ENCODE assay signal across 8 cellular contexts in genomic region chr12:109092484-109093021, GRCh38. TPM values are rescaled to one million over a fixed set of nuclear protein-coding genes. Genes with fewer than 3 reads are reported as not detected.
DNase-seq lines count a peak whose midpoint lies in the region; ATAC-seq, FAIRE-seq and TF ChIP-seq lines count a peak whose summit lies in the region.

No MANE protein-coding gene starts in this region.

- TF ChIP-seq CTCF in A673 (conservative IDR thresholded peaks at IDR 0.05; ENCODE audit: low read depth, low read length) (no peak), HL-60 (IDR thresholded peaks at IDR 0.05; ENCODE audit: insufficient read depth, low read length) (no peak), K562 (IDR thresholded peaks at IDR 0.05 in 2 of 3, conservative IDR thresholded peaks at IDR 0.05 in 1 of 3; ENCODE audit: insufficient read depth in 2 of 3, low read depth in 1 of 3, low read length in 3 of 3) (no peak)

- H3K9me3 ChIP-seq in A673 (ENCODE audit: low read depth, low read length, poor library complexity, severe bottlenecking) (no peaks in the 10 kb centered on the region), K562 (replicated peaks; ENCODE audit: control insufficient read depth, insufficient read depth, low read depth, low read length) (no peaks in the 10 kb centered on the region), mucosa of stomach (ENCODE audit: control insufficient read depth, low read length) (no peaks in the 10 kb centered on the region)

- DNase-seq in A673 (ENCODE audit: low spot score) (peak; percentile 28), HL-60 (ENCODE audit: low read depth in 1 of 2, low spot score in 1 of 2) (peak in 1 of 2 experiments; percentile 43), K562 (ENCODE audit: extremely low read depth in 1 of 4, low spot score in 3 of 4) (peak in 1 of 4 experiments; percentile 47), posterior cingulate gyrus (no peak)

- H3K4me2 ChIP-seq in K562 (ENCODE audit: insufficient read depth, low read length), result peak overlapping the region; percentile 94

- CTCF ChIA-PET in A673 (lab: Charles Lee) (no interaction called here), K562 (lab: Yijun Ruan, JAX; ENCODE audit: low intra/inter-chr PET ratio) (interaction anchor here (1.2 to 1.5 kb wide), 4 partner anchors 428 to 529 kb away, joined by 3 to 8 read pairs (median 5); no protein-coding TSS in a partner anchor)

- TF ChIP-seq RAD21 in K562 (CRISPR knock-in tag; conservative IDR thresholded peaks at IDR 0.05 in 1 of 2, IDR thresholded peaks at IDR 0.05 in 1 of 2), result no peak

- no peak for TF ChIP-seq POLR2A in K562 (conservative IDR thresholded peaks at IDR 0.05)

- ATAC-seq in K562 (peak; percentile 7; the same call in 2 of the 3 replicates), HG02885 (IDR thresholded peaks at IDR 0.05; ENCODE audit: poor library complexity, unreplicated experiment) (no peak), HG02973 (IDR thresholded peaks at IDR 0.05; ENCODE audit: unreplicated experiment) (no peak), HG03342 (IDR thresholded peaks at IDR 0.05; ENCODE audit: unreplicated experiment) (no peak)

- H3K27ac ChIP-seq in A673 (ENCODE audit: low read depth, low read length, poor library complexity, severe bottlenecking) (peak overlapping the region; percentile 55), HL-60 (replicated peaks) (peak overlapping the region; percentile 59), K562 (ENCODE audit: extremely low read depth, low read depth, low read length) (peak overlapping the region; percentile 75)

- H3K4me3 ChIP-seq in A673 (ENCODE audit: low read depth, low read length, poor library complexity, severe bottlenecking) (peak overlapping the region; percentile 48), HL-60 (replicated peaks; ENCODE audit: insufficient read depth, low read length) (peak overlapping the region; percentile 54), K562 (peak overlapping the region; percentile 47), mucosa of stomach (ENCODE audit: low read length) (peak overlapping the region; percentile 56)

- peak; percentile 32 for FAIRE-seq in K562 (lab: Jason Lieb, UNC)

- TF ChIP-seq EP300 in K562 (IDR thresholded peaks at IDR 0.05; ENCODE audit: low read length), result no peak

- no peaks in the 10 kb centered on the region for H3K27me3 ChIP-seq in A673 (replicated peaks; ENCODE audit: insufficient read depth, low read depth, low read length, poor library complexity)
- no peaks in the 10 kb centered on the region for H3K27me3 ChIP-seq in HL-60 (ENCODE audit: insufficient read depth, poor library complexity, severe bottlenecking)
- H3K27me3 ChIP-seq in K562 (ENCODE audit: control insufficient read depth in 2 of 2, insufficient read depth in 2 of 2, low read length in 2 of 2), result no peaks in the 10 kb centered on the region
- H3K27me3 ChIP-seq in mucosa of stomach (ENCODE audit: control insufficient read depth, insufficient read depth, low read length), result no peaks in the 10 kb centered on the region

- H3K36me3 ChIP-seq in A673 (ENCODE audit: insufficient read depth, low read length, poor library complexity, severe bottlenecking), result peaks cover 27% of the 10 kb centered on the region
- H3K36me3 ChIP-seq in K562 (ENCODE audit: control insufficient read depth, insufficient read depth, low read length), result peaks cover 43% of the 10 kb centered on the region
- H3K36me3 ChIP-seq in mucosa of stomach (ENCODE audit: control insufficient read depth, insufficient read depth, low read length), result no peaks in the 10 kb centered on the region

- intact Hi-C loops in A673 (cut with micrococcal nuclease; ENCODE audit: unreplicated experiment), result loop anchor here (1.0 to 10.0 kb wide), 5 partner anchors 138 to 427 kb away; partner anchors contain the start of gene SSH1
- intact Hi-C loops in K562 (cut with micrococcal nuclease), result loop anchor here (1.0 to 10.0 kb wide), 6 partner anchors 78 to 530 kb away; partner anchors contain the start of gene ISCU
- intact Hi-C loops in posterior cingulate gyrus (cut with DNase I), result loop anchor here (1.0 to 10.0 kb wide), 6 partner anchors 38 to 530 kb away; partner anchors contain the start of genes ISCU, SART3 and SVOP

- peak overlapping the region; percentile 77 to 94 for H3K9ac ChIP-seq in K562 (ENCODE audit: insufficient read depth in 1 of 2, low read depth in 2 of 2, low read length in 2 of 2)
- peak overlapping the region; percentile 51 for H3K9ac ChIP-seq in mucosa of stomach (ENCODE audit: low read length)

- H3K4me1 ChIP-seq in A673 (ENCODE audit: insufficient read depth, low read length, poor library complexity, severe bottlenecking) (peaks cover 21% of the 10 kb centered on the region), K562 (replicated peaks in 1 of 2; ENCODE audit: control insufficient read depth in 2 of 2, insufficient read depth in 2 of 2, low read length in 2 of 2) (peaks cover 6 to 35% of the 10 kb centered on the region in 2 experiments; a peak in 4 of 5 replicates), mucosa of stomach (ENCODE audit: control insufficient read depth, insufficient read depth, low read length) (peaks cover 19% of the 10 kb centered on the region)

- no TSS peak for BruUV-seq in A673 (replicated peaks; lab: Mats Ljungman, UMichigan)
- no TSS peak for BruUV-seq in K562 (replicated peaks; lab: Mats Ljungman, UMichigan)

- POLR2A ChIA-PET in A673 (lab: Charles Lee; ENCODE audit: low non-redundant PET), result no interaction called here
- POLR2A ChIA-PET in K562 (lab: Yijun Ruan, JAX), result interaction anchor here (0.9 to 1.0 kb wide), 2 partner anchors 267 to 439 kb away, joined by 3 to 5 read pairs; no protein-coding TSS in a partner anchor

- peaks cover 29% of the 10 kb centered on the region for H3K79me2 ChIP-seq in K562 (ENCODE audit: control insufficient read depth, insufficient read depth, low read length)

- H2AFZ ChIP-seq in K562 (ENCODE audit: low read depth, low read length), result peak overlapping the region; percentile 96

- in situ Hi-C loops in K562 (cut with MboI), result loop anchor here (5.0 to 10.0 kb wide), 2 partner anchors 428 to 530 kb away; partner anchors contain the start of genes ISCU and SART3

- no peaks in the 10 kb centered on the region for H4K20me1 ChIP-seq in K562 (replicated peaks; ENCODE audit: control insufficient read depth, insufficient read depth, low read length)

- peaks cover 3% of the 10 kb centered on the region for H3K9me1 ChIP-seq in K562 (ENCODE audit: control insufficient read depth, insufficient read depth, low read length)

- WGBS in K562 (ENCODE audit: insufficient coverage, low coverage, missing lambda C conversion rate), result 3% methylated on average over 5 of the region's 6 CpGs

RNA-seq across cellular contexts. Expression of gene ALKBH2, which starts 0.7 kb away (rescaled TPM):
- total RNA-seq in A673 (2021), result 40.6 and 44.5 TPM in 2 replicates
- 25.1 and 31.3 TPM in 2 replicates for total RNA-seq in K562 (2011; cell fraction: chromatin; rRNA removed; ENCODE audit: low replicate concordance)
- total RNA-seq in K562 (2011; cell fraction: nucleolus; rRNA removed), result 28.5 and 32.2 TPM in 2 replicates
- total RNA-seq in K562 (2011; cell fraction: nucleoplasm; rRNA removed), result 27.3 and 31.1 TPM in 2 replicates
- total RNA-seq in K562 (2014; rRNA removed), result 56.1 and 60.4 TPM in 2 replicates
- total RNA-seq in K562 (2014; rRNA removed; fragmentation: Illumina TruSeq; extraction: Trizol), result 30.9 and 43.8 TPM in 2 replicates
- total RNA-seq in K562 (2015; rRNA removed; fragmentation: Illumina TruSeq; extraction: Trizol), result 39.7 and 41.9 TPM in 2 replicates
- 37.3 and 41.9 TPM in 2 replicates for total RNA-seq in K562 (2021)
- polyA plus RNA-seq in K562 (2011; rRNA removed), result 30.9 and 32.3 TPM in 2 replicates
- polyA plus RNA-seq in K562 (2011; cell fraction: cytosol; rRNA removed), result 26.2 and 28.1 TPM in 2 replicates
- polyA plus RNA-seq in K562 (2011; cell fraction: nucleus; rRNA removed), result 55.9 and 59.7 TPM in 2 replicates
- 27.2 and 38.5 TPM in 2 replicates for polyA plus RNA-seq in K562 (2012)
- polyA plus RNA-seq in K562 (2014; fragmentation: Illumina TruSeq; extraction: Trizol), result 44.6 and 50.0 TPM in 2 replicates
- polyA plus RNA-seq in K562 (2014; fragmentation: Nextera tagmentation; extraction: Ambion mirVana), result 10 to 100 TPM in 1 of 2 experiments, 1 to 10 TPM in 1; 5.9 to 13.6 TPM
- polyA plus RNA-seq in K562 (2014; rRNA removed), result 47.4 and 50.5 TPM in 2 replicates
- polyA minus RNA-seq in K562 (2011; rRNA and poly(A)+ RNA removed), result 13.6 and 16.5 TPM in 2 replicates
- 9.6 and 14.5 TPM in 2 replicates for polyA minus RNA-seq in K562 (2011; cell fraction: cytosol; rRNA and poly(A)+ RNA removed)
- 12.3 and 14.2 TPM in 2 replicates for polyA minus RNA-seq in K562 (2011; cell fraction: nucleus; rRNA and poly(A)+ RNA removed)

RNA-seq across cellular contexts. Expression of gene UNG, which starts 4.8 kb away (rescaled TPM):
- total RNA-seq in A673 (2021) (53.2 and 58.5 TPM in 2 replicates), K562 (2014; rRNA removed) (47.0 and 67.3 TPM in 2 replicates), K562 (2014; rRNA removed; fragmentation: Illumina TruSeq; extraction: Trizol) (37.9 and 42.9 TPM in 2 replicates), K562 (2015; rRNA removed; fragmentation: Illumina TruSeq; extraction: Trizol) (41.7 and 42.2 TPM in 2 replicates), K562 (2021) (59.8 and 65.9 TPM in 2 replicates)
- total RNA-seq in K562 (2011; cell fraction: chromatin; rRNA removed; ENCODE audit: low replicate concordance), result 9.3 and 11.4 TPM in 2 replicates
- total RNA-seq in K562 (2011; cell fraction: nucleolus; rRNA removed), result 8.4 and 9.2 TPM in 2 replicates
- 9.5 and 10.8 TPM in 2 replicates for total RNA-seq in K562 (2011; cell fraction: nucleoplasm; rRNA removed)
- polyA plus RNA-seq in K562 (2011; rRNA removed) (23.9 and 26.3 TPM in 2 replicates), K562 (2014; fragmentation: Illumina TruSeq; extraction: Trizol) (48.3 and 49.4 TPM in 2 replicates), K562 (2014; fragmentation: Nextera tagmentation; extraction: Ambion mirVana) (10 to 100 TPM in 1 of 2 experiments, 1 to 10 TPM in 1; 8.4 to 11.9 TPM), K562 (2014; rRNA removed) (38.6 and 41.0 TPM in 2 replicates)
- 15.9 and 20.4 TPM in 2 replicates for polyA plus RNA-seq in K562 (2011; cell fraction: cytosol; rRNA removed)
- polyA plus RNA-seq in K562 (2011; cell fraction: nucleus; rRNA removed), result 14.2 and 16.3 TPM in 2 replicates
- polyA plus RNA-seq in K562 (2012), result 27.0 and 44.7 TPM in 2 replicates
- polyA minus RNA-seq in K562 (2011; rRNA and poly(A)+ RNA removed), result 11.0 and 11.6 TPM in 2 replicates
- 14.7 and 15.7 TPM in 2 replicates for polyA minus RNA-seq in K562 (2011; cell fraction: cytosol; rRNA and poly(A)+ RNA removed)
- polyA minus RNA-seq in K562 (2011; cell fraction: nucleus; rRNA and poly(A)+ RNA removed), result 5.8 and 7.0 TPM in 2 replicates

RNA-seq across cellular contexts. Expression of gene ACACB, which starts 23.8 kb away (rescaled TPM):
- 8.2 and 10.1 TPM in 2 replicates for total RNA-seq in A673 (2021)
- 4.3 and 5.0 TPM in 2 replicates for total RNA-seq in K562 (2011; cell fraction: chromatin; rRNA removed; ENCODE audit: low replicate concordance)
- total RNA-seq in K562 (2011; cell fraction: nucleolus; rRNA removed), result 1.6 and 2.0 TPM in 2 replicates
- 3.2 TPM in 2 replicates for total RNA-seq in K562 (2011; cell fraction: nucleoplasm; rRNA removed)
- 1.5 and 2.5 TPM in 2 replicates for total RNA-seq in K562 (2014; rRNA removed)
- 0.62 and 0.77 TPM in 2 replicates for total RNA-seq in K562 (2014; rRNA removed; fragmentation: Illumina TruSeq; extraction: Trizol)
- total RNA-seq in K562 (2015; rRNA removed; fragmentation: Illumina TruSeq; extraction: Trizol), result 1.1 and 1.6 TPM in 2 replicates
- total RNA-seq in K562 (2021), result 2.5 and 2.8 TPM in 2 replicates
- polyA plus RNA-seq in K562 (2011; rRNA removed), result 0.10 and 0.32 TPM in 2 replicates
- polyA plus RNA-seq in K562 (2011; cell fraction: cytosol; rRNA removed), result 0.25 and 0.48 TPM in 2 replicates
- 0.49 and 0.53 TPM in 2 replicates for polyA plus RNA-seq in K562 (2011; cell fraction: nucleus; rRNA removed)
- polyA plus RNA-seq in K562 (2012), result 3.0 and 7.8 TPM in 2 replicates
- polyA plus RNA-seq in K562 (2014; fragmentation: Illumina TruSeq; extraction: Trizol), result 0.83 and 0.87 TPM in 2 replicates
- polyA plus RNA-seq in K562 (2014; fragmentation: Nextera tagmentation; extraction: Ambion mirVana), result under 1 TPM; 0.10 to 0.18 TPM
- polyA plus RNA-seq in K562 (2014; rRNA removed), result 0.31 and 1.3 TPM in 2 replicates
- polyA minus RNA-seq in K562 (2011; rRNA and poly(A)+ RNA removed), result 0.60 and 1.6 TPM in 2 replicates
- 0.10 TPM in 1 of 2 replicates, not detected in the other for polyA minus RNA-seq in K562 (2011; cell fraction: cytosol; rRNA and poly(A)+ RNA removed)
- 1.1 TPM in 2 replicates for polyA minus RNA-seq in K562 (2011; cell fraction: nucleus; rRNA and poly(A)+ RNA removed)

RNA-seq across cellular contexts. Expression of gene USP30, which starts 40.2 kb away (rescaled TPM):
- total RNA-seq in A673 (2021) (11.7 and 12.4 TPM in 2 replicates), K562 (2014; rRNA removed) (3.7 and 8.1 TPM in 2 replicates), K562 (2014; rRNA removed; fragmentation: Illumina TruSeq; extraction: Trizol) (2.7 and 3.0 TPM in 2 replicates), K562 (2015; rRNA removed; fragmentation: Illumina TruSeq; extraction: Trizol) (3.9 and 5.2 TPM in 2 replicates), K562 (2021) (7.0 and 9.8 TPM in 2 replicates)
- 15.0 and 22.7 TPM in 2 replicates for total RNA-seq in K562 (2011; cell fraction: chromatin; rRNA removed; ENCODE audit: low replicate concordance)
- 9.2 and 12.1 TPM in 2 replicates for total RNA-seq in K562 (2011; cell fraction: nucleolus; rRNA removed)
- total RNA-seq in K562 (2011; cell fraction: nucleoplasm; rRNA removed), result 13.3 and 15.2 TPM in 2 replicates
- polyA plus RNA-seq in K562 (2011; rRNA removed) (15.1 and 15.2 TPM in 2 replicates), K562 (2014; fragmentation: Illumina TruSeq; extraction: Trizol) (8.7 and 9.4 TPM in 2 replicates), K562 (2014; fragmentation: Nextera tagmentation; extraction: Ambion mirVana) (1 to 10 TPM; 1.4 to 2.6 TPM), K562 (2014; rRNA removed) (5.6 and 8.4 TPM in 2 replicates)
- polyA plus RNA-seq in K562 (2011; cell fraction: cytosol; rRNA removed), result 12.8 and 24.5 TPM in 2 replicates
- 27.5 and 29.4 TPM in 2 replicates for polyA plus RNA-seq in K562 (2011; cell fraction: nucleus; rRNA removed)
- polyA plus RNA-seq in K562 (2012), result 5.3 and 6.1 TPM in 2 replicates
- polyA minus RNA-seq in K562 (2011; rRNA and poly(A)+ RNA removed), result 9.4 and 12.9 TPM in 2 replicates
- polyA minus RNA-seq in K562 (2011; cell fraction: cytosol; rRNA and poly(A)+ RNA removed), result 6.4 and 9.4 TPM in 2 replicates
- polyA minus RNA-seq in K562 (2011; cell fraction: nucleus; rRNA and poly(A)+ RNA removed), result 6.3 and 7.9 TPM in 2 replicates
